Comparison of ENCODE assay signal across 25 cellular contexts in the genomic region with DNA sequence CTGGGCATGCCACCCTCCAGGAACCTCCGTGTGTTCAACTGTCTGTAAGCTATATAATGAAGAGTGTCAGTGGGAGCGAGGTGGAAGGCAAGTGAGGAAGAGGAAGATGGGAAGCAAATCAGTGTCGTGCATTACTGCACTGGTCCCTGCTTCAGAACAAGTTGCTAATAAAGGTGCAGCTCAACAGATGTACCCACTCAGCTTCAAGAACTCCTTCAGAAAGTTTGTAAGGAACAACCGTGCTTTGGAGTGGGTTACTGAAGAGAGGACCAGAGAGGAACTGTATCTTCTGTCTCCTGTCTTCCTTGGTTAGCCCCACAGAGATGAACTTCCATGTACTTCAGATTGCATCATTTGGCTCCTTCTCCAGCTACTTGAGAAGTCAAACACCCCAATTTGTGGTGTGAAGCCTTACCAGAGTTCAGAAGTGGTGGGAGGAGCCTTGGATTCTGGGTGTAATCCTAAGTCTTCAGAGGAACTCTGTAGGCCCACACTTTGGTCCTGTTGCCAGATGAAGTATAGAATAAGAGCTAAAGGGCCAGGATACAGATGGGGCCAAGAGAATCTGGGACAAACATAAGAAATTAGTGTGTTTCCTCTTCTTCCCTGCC.
"Had no signal": no experiment of that assay in that cellular context is flagged by ENCODE, and none has a peak within 500 bp of the region (broad histone marks: within the 10 kb centered on the region; RNA-seq: fewer than 3 reads in every experiment).

No MANE protein-coding gene starts in this region.

- H3K4me1 ChIP-seq: SJCRH30 had no signal

- H3K9me3 ChIP-seq: Peyer's patch, SJCRH30 had no signal

- DNase-seq: KBM-7, MV-4-11, NCI-H1048, NCI-H1105, NCI-H1417, NCI-H1436 treated with DMSO at 0.1 percent for 48 hours, NCI-H1694, NCI-H187 treated with DMSO at 0.1 percent for 48 hours, NCI-H2029 treated with DMSO at 0.1 percent for 48 hours, NCI-H2171, NCI-H226, NCI-H446, NCI-H510A, NCI-H524 treated with DMSO at 0.1 percent for 48 hours, NCI-H69, NCI-H774, OCI-M1, PC-9, SHP77 treated with DMSO at 0.1 percent for 48 hours, SJCRH30 had no signal

- H3K4me3 ChIP-seq: PC-9, Peyer's patch, SJCRH30 had no signal

- H3K27me3 Mint-ChIP-seq: IgD-negative memory B cell had no signal

- H3K4me1 Mint-ChIP-seq: IgD-negative memory B cell had no signal

- ATAC-seq: Right ventricle myocardium inferior, SK-N-SH treated with all-trans-retinoic acid at 6 μM for 48 hours had no signal

- H3K27ac Mint-ChIP-seq: IgD-negative memory B cell had no signal

- H3K27me3 ChIP-seq: Peyer's patch, SJCRH30 had no signal

- H3K27ac ChIP-seq: HL-60, PC-9, Peyer's patch, SJCRH30 had no signal

- H3K36me3 ChIP-seq: Peyer's patch, SJCRH30 had no signal

- H3K4me3 Mint-ChIP-seq: IgD-negative memory B cell had no signal
